Comparison of ENCODE assay signal across 10 cellular contexts in the genomic region with DNA sequence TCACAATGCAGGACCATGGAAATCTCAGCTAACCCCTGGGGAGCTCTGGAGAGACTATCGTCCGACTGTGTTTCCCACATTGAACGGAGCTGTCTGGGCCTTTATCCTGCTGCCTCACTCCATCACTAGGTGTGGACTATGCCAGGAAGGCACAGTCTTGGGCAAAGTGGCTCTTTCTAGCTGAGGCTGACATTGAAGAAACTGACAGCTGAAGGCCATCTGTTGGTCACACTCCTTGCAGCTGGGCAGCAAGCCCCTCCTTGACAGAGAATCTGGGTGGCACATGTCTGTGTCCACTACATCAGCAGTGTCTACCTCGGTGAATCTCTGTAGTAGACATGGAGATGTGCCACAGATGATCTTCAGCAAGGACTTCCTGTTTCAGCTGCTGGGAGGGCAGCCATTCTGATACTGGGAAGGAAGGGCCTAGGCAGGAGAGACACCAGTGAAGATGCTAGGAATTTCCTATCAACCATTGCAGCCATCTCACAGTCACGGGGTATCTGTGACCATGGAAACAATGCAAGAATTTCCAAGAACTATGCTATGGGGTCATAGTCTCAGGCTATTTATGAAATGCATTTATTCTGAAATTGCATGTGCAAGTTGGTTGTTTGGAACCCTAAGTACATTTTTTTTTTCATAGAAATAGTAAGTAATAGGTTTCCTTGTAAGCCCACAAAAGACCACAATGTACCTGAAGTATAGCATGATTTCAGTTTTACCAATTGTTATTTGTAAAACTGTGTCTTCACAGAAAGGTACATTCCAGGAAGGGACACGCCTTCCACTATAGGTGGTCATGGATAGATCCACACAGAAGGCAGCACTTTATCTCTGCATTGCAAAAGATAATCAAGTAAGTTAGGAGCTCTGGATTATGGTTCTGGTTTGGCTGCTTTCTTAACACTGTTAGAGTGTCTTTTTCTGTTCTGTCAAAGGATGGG.
DNase-seq lines count a peak whose midpoint lies in the region; ATAC-seq and TF ChIP-seq lines count a peak whose summit lies in the region.
"Had no signal": no experiment of that assay in that cellular context is flagged by ENCODE, and none has a peak within 500 bp of the region (broad histone marks: within the 10 kb centered on the region; RNA-seq: fewer than 3 reads in every experiment).

No MANE protein-coding gene starts in this region.

- H3K27me3 ChIP-seq in naive thymus-derived CD4-positive, alpha-beta T cell (ENCODE audit: control insufficient read depth in 2 of 2, insufficient read depth in 2 of 2, low read length in 2 of 2), result no peaks in the 10 kb centered on the region
- peaks cover 4% of the 10 kb centered on the region for H3K27me3 ChIP-seq in A673 (replicated peaks; ENCODE audit: insufficient read depth, low read depth, low read length, poor library complexity)

- H3K9me3 Mint-ChIP-seq in natural killer cell treated with Interleukin-12 subunit alpha and Interleukin-12 subunit beta and Interleukin-15 and Interleukin-18, amount 100 ng/mL, for 72 hours, result no peaks in the 10 kb centered on the region
- no peaks in the 10 kb centered on the region for H3K9me3 Mint-ChIP-seq in natural killer cell
- H3K9me3 Mint-ChIP-seq in activated T-helper 1 cell treated with anti-CD3 and anti-CD28 coated beads, Interleukin-12 subunit alpha, Interleukin-12 subunit beta, Interleukin-2, Interleukin-4 antibody, amounts not matched to agents 30 ng/mL and 10 ng/mL and 1 ng/mL, durations not matched to agents 14 hours and 24 hours and 36 hours, result peaks cover 15% of the 10 kb centered on the region
- peaks cover 0 to 8% (median 0%) of the 10 kb centered on the region in 11 donors for H3K9me3 Mint-ChIP-seq in naive thymus-derived CD4-positive, alpha-beta T cell
- H3K9me3 Mint-ChIP-seq: activated B cell treated with CpG ODN at 0.5 μM for 24 hours had no signal

- no peaks in the 10 kb centered on the region for H3K9me3 ChIP-seq in naive thymus-derived CD4-positive, alpha-beta T cell (ENCODE audit: control insufficient read depth in 2 of 3, low read length in 3 of 3)
- no peaks in the 10 kb centered on the region for H3K9me3 ChIP-seq in A673 (ENCODE audit: low read depth, low read length, poor library complexity, severe bottlenecking)

- intact Hi-C loops in natural killer cell (cut with micrococcal nuclease), result no loop called here
- intact Hi-C loops in activated T-helper 1 cell treated with anti-CD3 and anti-CD28 coated beads, Interleukin-12 subunit alpha, Interleukin-12 subunit beta, Interleukin-2, Interleukin-4 antibody, amounts not matched to agents 30 ng/mL and 10 ng/mL and 1 ng/mL, durations not matched to agents 14 hours and 24 hours and 36 hours (cut with micrococcal nuclease), result loop anchor here (1.0 kb wide), 1 partner anchor 8 kb away; no protein-coding TSS in a partner anchor
- intact Hi-C loops in naive thymus-derived CD4-positive, alpha-beta T cell (cut with micrococcal nuclease), result loop anchor here (1.0 kb wide), 1 partner anchor 8 kb away; no protein-coding TSS in a partner anchor
- intact Hi-C loops in A673 (cut with micrococcal nuclease; ENCODE audit: unreplicated experiment), result no loop called here

- H3K27me3 Mint-ChIP-seq in natural killer cell treated with Interleukin-12 subunit alpha and Interleukin-12 subunit beta and Interleukin-15 and Interleukin-18, amount 100 ng/mL, for 72 hours, result peaks cover 0 to 11% of the 10 kb centered on the region in 2 donors
- H3K27me3 Mint-ChIP-seq in natural killer cell (ENCODE audit: low read depth in 2 of 2), result peaks cover 4 to 7% of the 10 kb centered on the region in 2 donors
- H3K27me3 Mint-ChIP-seq in activated T-helper 1 cell treated with anti-CD3 and anti-CD28 coated beads, Interleukin-12 subunit alpha, Interleukin-12 subunit beta, Interleukin-2, Interleukin-4 antibody, amounts not matched to agents 30 ng/mL and 10 ng/mL and 1 ng/mL, durations not matched to agents 14 hours and 24 hours and 36 hours (ENCODE audit: insufficient read depth), result no peaks in the 10 kb centered on the region
- no peaks in the 10 kb centered on the region for H3K27me3 Mint-ChIP-seq in naive thymus-derived CD4-positive, alpha-beta T cell
- H3K27me3 Mint-ChIP-seq: activated B cell treated with CpG ODN at 0.5 μM for 24 hours had no signal

- H3K36me3 ChIP-seq in naive thymus-derived CD4-positive, alpha-beta T cell (ENCODE audit: control insufficient read depth in 2 of 3, insufficient read depth in 3 of 3, low read length in 3 of 3), result no peaks in the 10 kb centered on the region
- H3K36me3 ChIP-seq in A673 (ENCODE audit: insufficient read depth, low read length, poor library complexity, severe bottlenecking), result no peaks in the 10 kb centered on the region

- H3K4me3 ChIP-seq in naive thymus-derived CD4-positive, alpha-beta T cell (ENCODE audit: low read length), result no peak overlapping the region
- no peak overlapping the region for H3K4me3 ChIP-seq in A673 (ENCODE audit: low read depth, low read length, poor library complexity, severe bottlenecking)

- DNase-seq in natural killer cell treated with Interleukin-12 subunit alpha and Interleukin-12 subunit beta and Interleukin-15 and Interleukin-18, amount 100 ng/mL, for 72 hours (ENCODE audit: low spot score), result no peak
- DNase-seq in natural killer cell, result no peak
- DNase-seq in activated T-helper 1 cell treated with anti-CD3 and anti-CD28 coated beads, Interleukin-12 subunit alpha, Interleukin-12 subunit beta, Interleukin-2, Interleukin-4 antibody, amounts not matched to agents 30 ng/mL and 10 ng/mL and 1 ng/mL, durations not matched to agents 14 hours and 24 hours and 36 hours (ENCODE audit: low spot score), result no peak
- DNase-seq in naive thymus-derived CD4-positive, alpha-beta T cell, result no peak
- no peak for DNase-seq in SHP77 treated with DMSO at 0.1 percent for 48 hours (lab: John Stamatoyannopoulos, UW)
- no peak for DNase-seq in superior temporal gyrus (ENCODE audit: extremely low spot score)
- no peak for DNase-seq in A673 (ENCODE audit: low spot score)
- DNase-seq: activated B cell treated with CpG ODN at 0.5 μM for 24 hours, mesendoderm, NCI-H187 had no signal

- TF ChIP-seq CTCF in natural killer cell (IDR thresholded peaks at IDR 0.05) (no peak), A673 (conservative IDR thresholded peaks at IDR 0.05; ENCODE audit: low read depth, low read length) (no peak)

- POLR2A ChIA-PET in naive thymus-derived CD4-positive, alpha-beta T cell (lab: Charles Lee), result interaction anchor here (1.3 kb wide), 1 partner anchor 88 kb away, joined by 5 read pairs; no protein-coding TSS in a partner anchor
- POLR2A ChIA-PET in A673 (lab: Charles Lee; ENCODE audit: low non-redundant PET), result no interaction called here

- peaks cover 51 to 62% of the 10 kb centered on the region in 2 donors for H3K4me1 ChIP-seq in naive thymus-derived CD4-positive, alpha-beta T cell (ENCODE audit: control insufficient read depth in 2 of 2, insufficient read depth in 2 of 2, low read length in 2 of 2)
- no peaks in the 10 kb centered on the region for H3K4me1 ChIP-seq in A673 (ENCODE audit: insufficient read depth, low read length, poor library complexity, severe bottlenecking)

- H3K36me3 Mint-ChIP-seq in natural killer cell treated with Interleukin-12 subunit alpha and Interleukin-12 subunit beta and Interleukin-15 and Interleukin-18, amount 100 ng/mL, for 72 hours, result peaks cover 4% of the 10 kb centered on the region
- no peaks in the 10 kb centered on the region for H3K36me3 Mint-ChIP-seq in natural killer cell
- H3K36me3 Mint-ChIP-seq in activated T-helper 1 cell treated with anti-CD3 and anti-CD28 coated beads, Interleukin-12 subunit alpha, Interleukin-12 subunit beta, Interleukin-2, Interleukin-4 antibody, amounts not matched to agents 30 ng/mL and 10 ng/mL and 1 ng/mL, durations not matched to agents 14 hours and 24 hours and 36 hours (ENCODE audit: low read depth), result peaks cover 9% of the 10 kb centered on the region
- peaks cover 0 to 22% (median 0%) of the 10 kb centered on the region in 5 donors for H3K36me3 Mint-ChIP-seq in naive thymus-derived CD4-positive, alpha-beta T cell

- H3K27ac Mint-ChIP-seq in natural killer cell treated with Interleukin-12 subunit alpha and Interleukin-12 subunit beta and Interleukin-15 and Interleukin-18, amount 100 ng/mL, for 72 hours, result peak overlapping the region; percentile 68 to 92
- H3K27ac Mint-ChIP-seq in natural killer cell, result no peak overlapping the region
- peak overlapping the region; percentile 81 for H3K27ac Mint-ChIP-seq in activated T-helper 1 cell treated with anti-CD3 and anti-CD28 coated beads, Interleukin-12 subunit alpha, Interleukin-12 subunit beta, Interleukin-2, Interleukin-4 antibody, amounts not matched to agents 30 ng/mL and 10 ng/mL and 1 ng/mL, durations not matched to agents 14 hours and 24 hours and 36 hours
- H3K27ac Mint-ChIP-seq in naive thymus-derived CD4-positive, alpha-beta T cell, result peak overlapping the region; percentile 48 to 96 (median 82)
- H3K27ac Mint-ChIP-seq: activated B cell treated with CpG ODN at 0.5 μM for 24 hours had no signal

- CTCF ChIA-PET in naive thymus-derived CD4-positive, alpha-beta T cell (lab: Charles Lee), result no interaction called here
- CTCF ChIA-PET in A673 (lab: Charles Lee), result no interaction called here

- peak; percentile 12 to 25 for ATAC-seq in natural killer cell treated with Interleukin-12 subunit alpha and Interleukin-12 subunit beta and Interleukin-15 and Interleukin-18, amount 100 ng/mL, for 72 hours
- ATAC-seq in natural killer cell, result no peak
- no peak for ATAC-seq in naive thymus-derived CD4-positive, alpha-beta T cell

- H3K4me3 Mint-ChIP-seq in natural killer cell treated with Interleukin-12 subunit alpha and Interleukin-12 subunit beta and Interleukin-15 and Interleukin-18, amount 100 ng/mL, for 72 hours, result peak overlapping the region; percentile 49
- no peak overlapping the region for H3K4me3 Mint-ChIP-seq in natural killer cell
- H3K4me3 Mint-ChIP-seq in activated T-helper 1 cell treated with anti-CD3 and anti-CD28 coated beads, Interleukin-12 subunit alpha, Interleukin-12 subunit beta, Interleukin-2, Interleukin-4 antibody, amounts not matched to agents 30 ng/mL and 10 ng/mL and 1 ng/mL, durations not matched to agents 14 hours and 24 hours and 36 hours, result peak overlapping the region; percentile 45
- peak overlapping the region in 9 of 10 donors; percentile 18 to 71 (median 46) for H3K4me3 Mint-ChIP-seq in naive thymus-derived CD4-positive, alpha-beta T cell
- H3K4me3 Mint-ChIP-seq: activated B cell treated with CpG ODN at 0.5 μM for 24 hours had no signal

- no TSS peak for BruUV-seq in A673 (replicated peaks; lab: Mats Ljungman, UMichigan)

- H3K4me1 Mint-ChIP-seq in natural killer cell treated with Interleukin-12 subunit alpha and Interleukin-12 subunit beta and Interleukin-15 and Interleukin-18, amount 100 ng/mL, for 72 hours (ENCODE audit: low read depth in 2 of 2), result peaks cover 28 to 43% of the 10 kb centered on the region in 2 donors
- peaks cover 0 to 4% of the 10 kb centered on the region in 2 donors for H3K4me1 Mint-ChIP-seq in natural killer cell
- peaks cover 90% of the 10 kb centered on the region for H3K4me1 Mint-ChIP-seq in activated T-helper 1 cell treated with anti-CD3 and anti-CD28 coated beads, Interleukin-12 subunit alpha, Interleukin-12 subunit beta, Interleukin-2, Interleukin-4 antibody, amounts not matched to agents 30 ng/mL and 10 ng/mL and 1 ng/mL, durations not matched to agents 14 hours and 24 hours and 36 hours (ENCODE audit: low read depth)
- peaks cover 49 to 93% (median 90%) of the 10 kb centered on the region in 7 donors for H3K4me1 Mint-ChIP-seq in naive thymus-derived CD4-positive, alpha-beta T cell

- H3K27ac ChIP-seq in naive thymus-derived CD4-positive, alpha-beta T cell (ENCODE audit: low read depth, low read length), result peak overlapping the region; percentile 10
- no peak overlapping the region for H3K27ac ChIP-seq in A673 (ENCODE audit: low read depth, low read length, poor library complexity, severe bottlenecking)

Comparison
In these comparisons a context has a peak if more than half of its experiments do, and no peak if none do; other contexts are left out.
1. ATAC-seq: peak in natural killer cell treated with Interleukin-12 subunit alpha and Interleukin-12 subunit beta and Interleukin-15 and Interleukin-18, amount 100 ng/mL, for 72 hours (2 of 2); none in natural killer cell (0 of 3) and naive thymus-derived CD4-positive, alpha-beta T cell (single experiment).
2. H3K27ac Mint-ChIP-seq: peak in natural killer cell treated with Interleukin-12 subunit alpha and Interleukin-12 subunit beta and Interleukin-15 and Interleukin-18, amount 100 ng/mL, for 72 hours (2 of 2), activated T-helper 1 cell treated with anti-CD3 and anti-CD28 coated beads, Interleukin-12 subunit alpha, Interleukin-12 subunit beta, Interleukin-2, Interleukin-4 antibody, amounts not matched to agents 30 ng/mL and 10 ng/mL and 1 ng/mL, durations not matched to agents 14 hours and 24 hours and 36 hours (single experiment) and naive thymus-derived CD4-positive, alpha-beta T cell (9 of 9); none in natural killer cell (0 of 2).
3. intact Hi-C loops: an anchor here in activated T-helper 1 cell treated with anti-CD3 and anti-CD28 coated beads, Interleukin-12 subunit alpha, Interleukin-12 subunit beta, Interleukin-2, Interleukin-4 antibody, amounts not matched to agents 30 ng/mL and 10 ng/mL and 1 ng/mL, durations not matched to agents 14 hours and 24 hours and 36 hours (1.0 kb wide) and naive thymus-derived CD4-positive, alpha-beta T cell (1.0 kb wide); none called in natural killer cell and A673.